Comparison of ENCODE assay signal across 25 cellular contexts in genomic region chr11:109706940-109707339, GRCh38.
"Had no signal": no experiment of that assay in that cellular context is flagged by ENCODE, and none has a peak within 500 bp of the region (broad histone marks: within the 10 kb centered on the region; RNA-seq: fewer than 3 reads in every experiment).

No MANE protein-coding gene starts in this region.

- ATAC-seq: left colon; naive thymus-derived CD8-positive, alpha-beta T cell; right cardiac atrium; stimulated activated naive B cell treated with anti-CD40 and anti-IgM and Interleukin-4, amounts not matched to agents 10 μg/mL and 1 μg/mL and 100 μg/mL, for 72 hours; WTC11 had no signal

- H3K4me3 ChIP-seq: heart left ventricle, pancreas, stomach, tibial artery had no signal

- H3K4me1 ChIP-seq: heart left ventricle, pancreas, stomach, tibial artery had no signal

- H3K9me3 ChIP-seq: pancreas, stomach, tibial artery had no signal

- DNase-seq: activated CD4-positive, alpha-beta memory T cell treated with anti-CD3 and anti-CD28 coated beads, Interleukin-2, amount 10 ng/mL, durations not matched to agents 7 days and 5 days; activated CD4-positive, alpha-beta T cell treated with anti-CD3 and anti-CD28 coated beads for 1 hour; activated CD4-positive, alpha-beta T cell treated with anti-CD3 and anti-CD28 coated beads, Interleukin-2, amount 10 ng/mL, durations not matched to agents 7 days and 5 days; activated CD8-positive, alpha-beta memory T cell treated with anti-CD3 and anti-CD28 coated beads, Interleukin-2, amount 50 U/mL, for 48 hours; activated gamma-delta T cell treated with Interleukin-2 at 50 U/mL for 16 hours; activated naive CD4-positive, alpha-beta T cell treated with anti-CD3 and anti-CD28 coated beads, Interleukin-2, amount 50 U/mL, for 16 hours; activated T-cell treated with anti-CD3 and anti-CD28 coated beads, Interleukin-2, amount 50 U/mL, for 24 hours; amniotic stem cell; central memory CD4-positive, alpha-beta T cell; foreskin fibroblast; heart left ventricle; immature natural killer cell; kidney; left colon; mesenchymal stem cell; naive thymus-derived CD8-positive, alpha-beta T cell; pancreas; right cardiac atrium; stimulated activated CD4-positive, alpha-beta T cell treated with anti-CD3 and anti-CD28 coated beads, Interleukin-15, amount 100 ng/mL, for 24 hours; stimulated activated CD4-positive, alpha-beta T cell treated with anti-CD3 and anti-CD28 coated beads, Interleukin-2, amount 100 ng/mL, for 24 hours; stimulated activated naive B cell treated with anti-CD40 and anti-IgM and Interleukin-4, amounts not matched to agents 10 μg/mL and 1 μg/mL and 100 μg/mL, for 72 hours; stomach; T1000; tibial artery had no signal

- H3K27me3 ChIP-seq: heart left ventricle, pancreas, stomach, tibial artery had no signal

- H3K36me3 ChIP-seq: heart left ventricle, pancreas, stomach, tibial artery had no signal

- H3K27ac ChIP-seq: heart left ventricle, pancreas, stomach, tibial artery had no signal
